ENCODE assay signal across 1 cellular context in genomic region chr6:109008951-109009760, GRCh38.
TF ChIP-seq lines count a peak whose summit lies in the region.

No MANE protein-coding gene starts in this region.

TF ChIP-seq in GM12878, 131 proteins besides CTCF, POLR2A, EP300 and RAD21 (continued from another document):
- TF ChIP-seq ZNF687 (IDR thresholded peaks at IDR 0.05) (0 out of 2 replicates have a peak, but pooled peaks have one; percentile 26), STAT1 (conservative IDR thresholded peaks at IDR 0.05) (no peak), FOXM1 (IDR thresholded peaks at IDR 0.05; ENCODE audit: low read depth, low read length) (no peak), IKZF1 (conservative IDR thresholded peaks at IDR 0.05) (peak; percentile 71), STAT3 (IDR thresholded peaks at IDR 0.05; ENCODE audit: low read depth, low read length) (no peak), KDM1A (IDR thresholded peaks at IDR 0.05; ENCODE audit: borderline replicate concordance) (no peak), ZNF622 (IDR thresholded peaks at IDR 0.05) (no peak), IRF3 (IDR thresholded peaks at IDR 0.05) (peak; percentile 38; the same call in 1 of the 2 replicates), SMARCA5 (IDR thresholded peaks at IDR 0.05) (0 out of 2 replicates have a peak, but pooled peaks have one; percentile 75), MAX (IDR thresholded peaks at IDR 0.05; ENCODE audit: low read depth, low read length) (no peak), PML (IDR thresholded peaks at IDR 0.05; ENCODE audit: low read length) (no peak), YY1 (IDR thresholded peaks at IDR 0.05; ENCODE audit: low read depth, low read length) (0 out of 2 replicates have a peak, but pooled peaks have one; percentile 25), SP1 (IDR thresholded peaks at IDR 0.05; ENCODE audit: low read depth, low read length) (peak; percentile 75), ZNF24 (IDR thresholded peaks at IDR 0.05) (no peak), RELA (IDR thresholded peaks at IDR 0.05; ENCODE audit: borderline replicate concordance, partially characterized antibody) (no peak), IKZF2 (IDR thresholded peaks at IDR 0.05) (no peak), GATAD2B (conservative IDR thresholded peaks at IDR 0.05; ENCODE audit: low read depth) (peak; percentile 78)
- TF ChIP-seq, protein P1, sequence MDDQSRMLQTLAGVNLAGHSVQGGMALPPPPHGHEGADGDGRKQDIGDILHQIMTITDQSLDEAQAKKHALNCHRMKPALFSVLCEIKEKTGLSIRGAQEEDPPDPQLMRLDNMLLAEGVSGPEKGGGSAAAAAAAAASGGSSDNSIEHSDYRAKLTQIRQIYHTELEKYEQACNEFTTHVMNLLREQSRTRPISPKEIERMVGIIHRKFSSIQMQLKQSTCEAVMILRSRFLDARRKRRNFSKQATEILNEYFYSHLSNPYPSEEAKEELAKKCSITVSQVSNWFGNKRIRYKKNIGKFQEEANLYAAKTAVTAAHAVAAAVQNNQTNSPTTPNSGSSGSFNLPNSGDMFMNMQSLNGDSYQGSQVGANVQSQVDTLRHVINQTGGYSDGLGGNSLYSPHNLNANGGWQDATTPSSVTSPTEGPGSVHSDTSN (IDR thresholded peaks at IDR 0.05; ENCODE audit: insufficient replicate concordance, low read depth, low read length), result peak; percentile 97
- TF ChIP-seq, protein P2, sequence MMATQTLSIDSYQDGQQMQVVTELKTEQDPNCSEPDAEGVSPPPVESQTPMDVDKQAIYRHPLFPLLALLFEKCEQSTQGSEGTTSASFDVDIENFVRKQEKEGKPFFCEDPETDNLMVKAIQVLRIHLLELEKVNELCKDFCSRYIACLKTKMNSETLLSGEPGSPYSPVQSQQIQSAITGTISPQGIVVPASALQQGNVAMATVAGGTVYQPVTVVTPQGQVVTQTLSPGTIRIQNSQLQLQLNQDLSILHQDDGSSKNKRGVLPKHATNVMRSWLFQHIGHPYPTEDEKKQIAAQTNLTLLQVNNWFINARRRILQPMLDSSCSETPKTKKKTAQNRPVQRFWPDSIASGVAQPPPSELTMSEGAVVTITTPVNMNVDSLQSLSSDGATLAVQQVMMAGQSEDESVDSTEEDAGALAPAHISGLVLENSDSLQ (IDR thresholded peaks at IDR 0.05), result peak; percentile 98
- TF ChIP-seq, protein P3, sequence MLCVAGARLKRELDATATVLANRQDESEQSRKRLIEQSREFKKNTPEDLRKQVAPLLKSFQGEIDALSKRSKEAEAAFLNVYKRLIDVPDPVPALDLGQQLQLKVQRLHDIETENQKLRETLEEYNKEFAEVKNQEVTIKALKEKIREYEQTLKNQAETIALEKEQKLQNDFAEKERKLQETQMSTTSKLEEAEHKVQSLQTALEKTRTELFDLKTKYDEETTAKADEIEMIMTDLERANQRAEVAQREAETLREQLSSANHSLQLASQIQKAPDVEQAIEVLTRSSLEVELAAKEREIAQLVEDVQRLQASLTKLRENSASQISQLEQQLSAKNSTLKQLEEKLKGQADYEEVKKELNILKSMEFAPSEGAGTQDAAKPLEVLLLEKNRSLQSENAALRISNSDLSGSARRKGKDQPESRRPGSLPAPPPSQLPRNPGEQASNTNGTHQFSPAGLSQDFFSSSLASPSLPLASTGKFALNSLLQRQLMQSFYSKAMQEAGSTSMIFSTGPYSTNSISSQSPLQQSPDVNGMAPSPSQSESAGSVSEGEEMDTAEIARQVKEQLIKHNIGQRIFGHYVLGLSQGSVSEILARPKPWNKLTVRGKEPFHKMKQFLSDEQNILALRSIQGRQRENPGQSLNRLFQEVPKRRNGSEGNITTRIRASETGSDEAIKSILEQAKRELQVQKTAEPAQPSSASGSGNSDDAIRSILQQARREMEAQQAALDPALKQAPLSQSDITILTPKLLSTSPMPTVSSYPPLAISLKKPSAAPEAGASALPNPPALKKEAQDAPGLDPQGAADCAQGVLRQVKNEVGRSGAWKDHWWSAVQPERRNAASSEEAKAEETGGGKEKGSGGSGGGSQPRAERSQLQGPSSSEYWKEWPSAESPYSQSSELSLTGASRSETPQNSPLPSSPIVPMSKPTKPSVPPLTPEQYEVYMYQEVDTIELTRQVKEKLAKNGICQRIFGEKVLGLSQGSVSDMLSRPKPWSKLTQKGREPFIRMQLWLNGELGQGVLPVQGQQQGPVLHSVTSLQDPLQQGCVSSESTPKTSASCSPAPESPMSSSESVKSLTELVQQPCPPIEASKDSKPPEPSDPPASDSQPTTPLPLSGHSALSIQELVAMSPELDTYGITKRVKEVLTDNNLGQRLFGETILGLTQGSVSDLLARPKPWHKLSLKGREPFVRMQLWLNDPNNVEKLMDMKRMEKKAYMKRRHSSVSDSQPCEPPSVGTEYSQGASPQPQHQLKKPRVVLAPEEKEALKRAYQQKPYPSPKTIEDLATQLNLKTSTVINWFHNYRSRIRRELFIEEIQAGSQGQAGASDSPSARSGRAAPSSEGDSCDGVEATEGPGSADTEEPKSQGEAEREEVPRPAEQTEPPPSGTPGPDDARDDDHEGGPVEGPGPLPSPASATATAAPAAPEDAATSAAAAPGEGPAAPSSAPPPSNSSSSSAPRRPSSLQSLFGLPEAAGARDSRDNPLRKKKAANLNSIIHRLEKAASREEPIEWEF (IDR thresholded peaks at IDR 0.05; ENCODE audit: insufficient replicate concordance, low read depth, low read length), result no peak
- TF ChIP-seq, protein P4, sequence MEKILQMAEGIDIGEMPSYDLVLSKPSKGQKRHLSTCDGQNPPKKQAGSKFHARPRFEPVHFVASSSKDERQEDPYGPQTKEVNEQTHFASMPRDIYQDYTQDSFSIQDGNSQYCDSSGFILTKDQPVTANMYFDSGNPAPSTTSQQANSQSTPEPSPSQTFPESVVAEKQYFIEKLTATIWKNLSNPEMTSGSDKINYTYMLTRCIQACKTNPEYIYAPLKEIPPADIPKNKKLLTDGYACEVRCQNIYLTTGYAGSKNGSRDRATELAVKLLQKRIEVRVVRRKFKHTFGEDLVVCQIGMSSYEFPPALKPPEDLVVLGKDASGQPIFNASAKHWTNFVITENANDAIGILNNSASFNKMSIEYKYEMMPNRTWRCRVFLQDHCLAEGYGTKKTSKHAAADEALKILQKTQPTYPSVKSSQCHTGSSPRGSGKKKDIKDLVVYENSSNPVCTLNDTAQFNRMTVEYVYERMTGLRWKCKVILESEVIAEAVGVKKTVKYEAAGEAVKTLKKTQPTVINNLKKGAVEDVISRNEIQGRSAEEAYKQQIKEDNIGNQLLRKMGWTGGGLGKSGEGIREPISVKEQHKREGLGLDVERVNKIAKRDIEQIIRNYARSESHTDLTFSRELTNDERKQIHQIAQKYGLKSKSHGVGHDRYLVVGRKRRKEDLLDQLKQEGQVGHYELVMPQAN (conservative IDR thresholded peaks at IDR 0.05), result peak; percentile 59; the same call in 1 of the 2 replicates
